In the genomic region with DNA sequence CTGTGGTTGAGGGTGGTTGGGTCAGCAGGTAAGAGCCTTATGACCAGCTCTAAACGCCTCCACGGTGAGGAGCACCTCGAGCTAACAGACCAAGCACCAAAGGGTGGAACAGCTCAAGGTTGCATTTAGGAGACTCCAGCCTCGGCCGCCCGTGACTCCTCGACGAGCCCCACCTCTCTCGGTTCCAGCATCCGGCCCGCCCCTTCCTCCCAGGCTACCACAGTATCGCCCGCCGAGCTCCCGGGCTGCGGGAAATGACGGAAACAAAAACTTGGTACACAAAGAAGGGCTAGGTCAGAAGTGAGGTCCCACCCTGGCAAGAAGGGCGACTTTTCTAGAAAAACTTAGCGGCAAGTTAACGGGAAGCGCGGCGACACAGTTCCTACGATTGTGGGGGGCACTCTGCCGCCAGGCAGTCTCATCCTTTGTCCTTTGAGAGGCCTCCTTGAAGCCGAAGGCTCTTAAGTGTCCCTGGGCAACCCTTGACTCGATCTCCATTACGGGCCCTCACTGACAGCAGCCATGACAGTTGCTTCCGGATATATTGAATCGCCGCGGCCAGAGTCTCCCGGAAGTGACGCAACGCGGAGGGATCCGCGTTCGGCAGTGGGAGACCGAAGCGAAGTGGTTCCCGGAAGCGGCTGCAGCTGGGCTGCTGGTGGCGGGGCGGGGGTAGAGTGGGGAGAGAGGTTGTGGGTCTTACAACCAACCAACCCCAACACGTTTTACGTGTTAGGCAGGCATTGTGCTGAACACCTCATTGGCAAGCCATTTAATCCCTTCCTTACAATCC, we compare ENCODE assay signal across 8 cellular contexts. TPM values are rescaled to one million over a fixed set of nuclear protein-coding genes. Genes with fewer than 3 reads are reported as not detected.
DNase-seq lines count a peak whose midpoint lies in the region; ATAC-seq and TF ChIP-seq lines count a peak whose summit lies in the region.

No MANE protein-coding gene starts in this region.

- peak overlapping the region; percentile 92 for H3K4me3 Mint-ChIP-seq in activated CD4-positive, alpha-beta T cell treated with anti-CD3 and anti-CD28 coated beads for 36 hours

- DNase-seq in BJ (ENCODE audit: low read depth): peak; percentile 56
- peak; percentile 74 for DNase-seq in GM19238 (ENCODE audit: insufficient read length, low spot score)
- peak; percentile 55 to 88 for DNase-seq in NCI-H524 (lab: John Stamatoyannopoulos, UW)
- DNase-seq in activated CD4-positive, alpha-beta T cell treated with anti-CD3 and anti-CD28 coated beads for 36 hours: peak; percentile 95
- DNase-seq in choroid plexus epithelial cell (ENCODE audit: low read depth): peak; percentile 98
- DNase-seq in right lobe of liver: peak; percentile 88 to 93 (median 92)
- peak; percentile 85 for DNase-seq in stimulated activated CD8-positive, alpha-beta memory T cell treated with anti-CD3 and anti-CD28 coated beads, Interleukin-12 subunit alpha, Interleukin-12 subunit beta, amount 100 ng/mL, for 4 hours (ENCODE audit: low read depth)

- peak; percentile 89 for ATAC-seq in HG03439 (IDR thresholded peaks at IDR 0.05; ENCODE audit: unreplicated experiment)
- ATAC-seq in activated CD4-positive, alpha-beta T cell treated with anti-CD3 and anti-CD28 coated beads for 36 hours: peak; percentile 91
- ATAC-seq in right lobe of liver: peak; percentile 94 to 95 (median 95)

- peaks cover 4% of the 10 kb centered on the region; the same call in 1 of the 2 replicates for H3K27me3 ChIP-seq in BJ (ENCODE audit: control insufficient read depth, insufficient read depth, low read length)
- H3K27me3 ChIP-seq in right lobe of liver: peaks cover 0 to 5% of the 10 kb centered on the region in 2 donors

- POLR2A ChIA-PET in BJ (lab: Charles Lee): no interaction called here
- POLR2A ChIA-PET in activated CD4-positive, alpha-beta T cell treated with anti-CD3 and anti-CD28 coated beads for 36 hours (lab: Charles Lee): interaction anchor here (0.6 to 2.3 kb wide), 6 partner anchors 14 to 1187 kb away, joined by 3 to 49 read pairs (median 4); a partner anchor contains a TSS

- H3K36me3 Mint-ChIP-seq in activated CD4-positive, alpha-beta T cell treated with anti-CD3 and anti-CD28 coated beads for 36 hours (ENCODE audit: low read depth): peaks cover 5% of the 10 kb centered on the region

- H3K27ac ChIP-seq in right lobe of liver: peak overlapping the region; percentile 92 to 97 (median 96)

- peak overlapping the region; percentile 99 for H3K27ac Mint-ChIP-seq in activated CD4-positive, alpha-beta T cell treated with anti-CD3 and anti-CD28 coated beads for 36 hours

- peaks cover 6% of the 10 kb centered on the region for H3K4me1 Mint-ChIP-seq in activated CD4-positive, alpha-beta T cell treated with anti-CD3 and anti-CD28 coated beads for 36 hours

- no peaks in the 10 kb centered on the region for H3K9me3 ChIP-seq in right lobe of liver

- no peaks in the 10 kb centered on the region for H3K9me3 Mint-ChIP-seq in activated CD4-positive, alpha-beta T cell treated with anti-CD3 and anti-CD28 coated beads for 36 hours (ENCODE audit: low read depth)

- WGBS in right lobe of liver (ENCODE audit: insufficient coverage, low coverage, low lambda C conversion rate, missing lambda C conversion rate): 2% methylated on average over 29 of the region's 47 CpGs

- no peaks in the 10 kb centered on the region for H3K4me1 ChIP-seq in right lobe of liver

- CTCF ChIA-PET in BJ (lab: Yijun Ruan, JAX): interaction anchor here (0.9 kb wide), 2 partner anchors 23 to 139 kb away, joined by 3 read pairs; no protein-coding TSS in a partner anchor
- CTCF ChIA-PET in activated CD4-positive, alpha-beta T cell treated with anti-CD3 and anti-CD28 coated beads for 36 hours (lab: Charles Lee): interaction anchor here (0.6 to 3.3 kb wide), 6 partner anchors 14 to 232 kb away, joined by 3 to 13 read pairs (median 6); a partner anchor contains a TSS

- H3K4me3 ChIP-seq in BJ (ENCODE audit: low read depth, low read length) (peak overlapping the region; percentile 82), choroid plexus epithelial cell (ENCODE audit: low read depth, low read length) (peak overlapping the region; percentile 84), right lobe of liver (peak overlapping the region; percentile 61 to 71 (median 68))

- peaks cover 15% of the 10 kb centered on the region for H3K27me3 Mint-ChIP-seq in activated CD4-positive, alpha-beta T cell treated with anti-CD3 and anti-CD28 coated beads for 36 hours

- TF ChIP-seq POLR2A in right lobe of liver (IDR thresholded peaks at IDR 0.05): peak; percentile 81

- no peaks in the 10 kb centered on the region for H3K36me3 ChIP-seq in BJ (ENCODE audit: control insufficient read depth, insufficient read depth, low read length)
- no peaks in the 10 kb centered on the region for H3K36me3 ChIP-seq in right lobe of liver

- intact Hi-C loops in activated CD4-positive, alpha-beta T cell treated with anti-CD3 and anti-CD28 coated beads for 36 hours (cut with DNase I, micrococcal nuclease): loop anchor here (1.0 kb wide), 7 partner anchors 17 to 742 kb away; a partner anchor contains a TSS
- intact Hi-C loops in right lobe of liver (cut with DNase I): loop anchor here in 1 of 2 donors (2.0 kb wide), 1 partner anchor 39 kb away; no protein-coding TSS in a partner anchor

- TF ChIP-seq CTCF in BJ (IDR thresholded peaks at IDR 0.05; ENCODE audit: insufficient read depth, low read depth, low read length): no peak
- TF ChIP-seq CTCF in choroid plexus epithelial cell (conservative IDR thresholded peaks at IDR 0.05; ENCODE audit: low read depth, low read length): no peak
- no peak for TF ChIP-seq CTCF in right lobe of liver (IDR thresholded peaks at IDR 0.05)

RNA-seq across cellular contexts. Expression of a gene that starts 40.2 kb away (rescaled TPM):
- 2.6 and 4.9 TPM in 2 replicates for polyA plus RNA-seq in BJ (2011; rRNA removed)
- 3.4 and 4.0 TPM in 2 replicates for polyA minus RNA-seq in BJ (2011; rRNA and poly(A)+ RNA removed)
- total RNA-seq in activated CD4-positive, alpha-beta T cell treated with anti-CD3 and anti-CD28 coated beads for 36 hours: 10 to 100 TPM; 13.9 to 14.2 TPM
- 10 to 100 TPM in 1 of 6 experiments, 1 to 10 TPM in 5; 6.7 to 10.4 (median 8.8) TPM for total RNA-seq in right lobe of liver

RNA-seq across cellular contexts. Expression of a gene that starts 46.5 kb away (rescaled TPM):
- 4.4 and 5.6 TPM in 2 replicates for polyA plus RNA-seq in BJ (2011; rRNA removed)
- polyA minus RNA-seq in BJ (2011; rRNA and poly(A)+ RNA removed): 6.7 and 10.3 TPM in 2 replicates
- total RNA-seq in activated CD4-positive, alpha-beta T cell treated with anti-CD3 and anti-CD28 coated beads for 36 hours: 1 to 10 TPM; 4.4 to 4.5 TPM
- total RNA-seq in right lobe of liver: 1 to 10 TPM; 1.3 to 3.3 (median 2.3) TPM

Comparison
In these comparisons a context has a peak if more than half of its experiments do, and no peak if none do; other contexts are left out.
1. Peak in every context shown above with its lines: DNase-seq, ATAC-seq, H3K4me3 ChIP-seq and H3K27ac ChIP-seq.